In the genomic region with DNA sequence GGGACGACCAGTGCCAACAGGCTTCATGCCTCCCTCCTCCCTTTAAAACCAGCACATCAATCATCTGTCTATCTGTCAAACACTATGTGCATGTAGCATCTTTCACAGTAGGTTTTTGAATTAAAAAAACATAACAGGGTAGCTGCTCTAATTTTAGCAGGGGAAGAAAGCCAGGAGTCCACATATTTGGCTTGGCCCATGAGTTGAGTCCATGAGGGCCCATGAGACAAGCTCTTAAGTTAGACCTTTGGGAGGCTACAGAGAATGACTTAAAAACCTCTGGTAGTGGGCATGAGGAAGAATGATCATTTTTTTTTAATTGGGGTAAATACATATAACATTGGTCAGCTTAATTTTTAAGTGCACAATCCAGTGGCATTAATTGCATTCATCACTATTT, we compare ENCODE assay signal across 16 cellular contexts.
DNase-seq lines count a peak whose midpoint lies in the region; ATAC-seq and TF ChIP-seq lines count a peak whose summit lies in the region.
"Had no signal": no experiment of that assay in that cellular context is flagged by ENCODE, and none has a peak within 500 bp of the region (broad histone marks: within the 10 kb centered on the region; RNA-seq: fewer than 3 reads in every experiment).

No MANE protein-coding gene starts in this region.

- H3K27me3 Mint-ChIP-seq in CD4-positive, alpha-beta T cell, result no peaks in the 10 kb centered on the region
- no peaks in the 10 kb centered on the region for H3K27me3 Mint-ChIP-seq in CD8-positive, alpha-beta T cell (ENCODE audit: low read depth)
- no peaks in the 10 kb centered on the region for H3K27me3 Mint-ChIP-seq in central memory CD8-positive, alpha-beta T cell

- intact Hi-C loops in CD4-positive, alpha-beta T cell (cut with DNase I, micrococcal nuclease), result loop anchor here (5.0 to 10.0 kb wide), 3 partner anchors 258 to 905 kb away; no protein-coding TSS in a partner anchor
- intact Hi-C loops in CD8-positive, alpha-beta T cell (cut with DNase I, micrococcal nuclease), result loop anchor here (1.0 to 5.0 kb wide), 3 partner anchors 23 to 217 kb away; no protein-coding TSS in a partner anchor

- H3K27me3 ChIP-seq in CD4-positive, alpha-beta T cell (ENCODE audit: control insufficient read depth, insufficient read depth, low read length), result no peaks in the 10 kb centered on the region
- H3K27me3 ChIP-seq in CD8-positive, alpha-beta T cell (ENCODE audit: insufficient read depth, low read length), result no peaks in the 10 kb centered on the region
- H3K27me3 ChIP-seq in Karpas-422 (ENCODE audit: low read length) (no peaks in the 10 kb centered on the region), brain microvascular endothelial cell (replicated peaks) (no peaks in the 10 kb centered on the region)
- H3K27me3 ChIP-seq: BLaER1 treated with 17β-estradiol and CSF1 and Interleukin-3, amounts not matched to agents 10 nM and 100 nM had no signal

- no peaks in the 10 kb centered on the region for H3K9me3 Mint-ChIP-seq in CD4-positive, alpha-beta T cell
- H3K9me3 Mint-ChIP-seq in CD8-positive, alpha-beta T cell, result no peaks in the 10 kb centered on the region
- no peaks in the 10 kb centered on the region for H3K9me3 Mint-ChIP-seq in central memory CD8-positive, alpha-beta T cell
- H3K9me3 Mint-ChIP-seq in stimulated activated effector memory CD8-positive, alpha-beta T cell treated with anti-CD3 and anti-CD28 coated beads, Interleukin-12 subunit alpha, Interleukin-12 subunit beta, amount 100 ng/mL, for 72 hours, result no peaks in the 10 kb centered on the region

- no peaks in the 10 kb centered on the region for H3K79me2 ChIP-seq in Karpas-422 (ENCODE audit: low read length)

- POLR2A ChIA-PET in CD4-positive, alpha-beta T cell (lab: Charles Lee), result no interaction called here
- POLR2A ChIA-PET in CD8-positive, alpha-beta T cell (lab: Charles Lee), result interaction anchor here (1.0 kb wide), 1 partner anchor 45 kb away, joined by 3 read pairs; no protein-coding TSS in a partner anchor

- no peak for TF ChIP-seq CTCF in CD4-positive, alpha-beta T cell (IDR thresholded peaks at IDR 0.05)
- no peak for TF ChIP-seq CTCF in CD8-positive, alpha-beta T cell (IDR thresholded peaks at IDR 0.05)
- no peak for TF ChIP-seq CTCF in brain microvascular endothelial cell (IDR thresholded peaks at IDR 0.05; ENCODE audit: low read depth, low read length, missing control alignments)

- peaks cover 9% of the 10 kb centered on the region for H3K36me3 ChIP-seq in CD8-positive, alpha-beta T cell (ENCODE audit: insufficient read depth, low read length)
- no peaks in the 10 kb centered on the region for H3K36me3 ChIP-seq in Karpas-422 (ENCODE audit: insufficient read depth, low read length)
- H3K36me3 ChIP-seq in brain microvascular endothelial cell (replicated peaks), result peaks cover 2% of the 10 kb centered on the region

- H3K4me1 ChIP-seq in CD8-positive, alpha-beta T cell (ENCODE audit: insufficient read depth, low read length), result no peaks in the 10 kb centered on the region
- no peaks in the 10 kb centered on the region for H3K4me1 ChIP-seq in Karpas-422 (ENCODE audit: low read length)

- DNase-seq in CD4-positive, alpha-beta T cell, result no peak
- no peak for DNase-seq in CD8-positive, alpha-beta T cell
- DNase-seq in central memory CD8-positive, alpha-beta T cell (ENCODE audit: low spot score in 2 of 2), result no peak
- DNase-seq in stimulated activated effector memory CD8-positive, alpha-beta T cell treated with anti-CD3 and anti-CD28 coated beads, Interleukin-12 subunit alpha, Interleukin-12 subunit beta, amount 100 ng/mL, for 72 hours (ENCODE audit: low spot score in 2 of 2), result no peak
- no peak for DNase-seq in Karpas-422
- DNase-seq in brain microvascular endothelial cell, result no peak
- DNase-seq: Calu3, Kasumi-1, NCI-H1930, NCI-H2171 treated with DMSO at 0.1 percent for 48 hours, NCI-H774, SHP77 treated with DMSO at 0.1 percent for 48 hours had no signal

- H3K9me2 ChIP-seq in Karpas-422 (replicated peaks; ENCODE audit: insufficient read depth, low read length), result no peaks in the 10 kb centered on the region

- H3K9ac ChIP-seq in Karpas-422 (ENCODE audit: low read length), result no peak overlapping the region
- H3K9ac ChIP-seq: BLaER1 treated with 17β-estradiol and CSF1 and Interleukin-3, amounts not matched to agents 10 nM and 100 nM had no signal

- no peak overlapping the region for H2AFZ ChIP-seq in Karpas-422 (ENCODE audit: low read length)

- no peaks in the 10 kb centered on the region for H3K9me3 ChIP-seq in CD4-positive, alpha-beta T cell (ENCODE audit: control insufficient read depth, low read length)
- no peaks in the 10 kb centered on the region for H3K9me3 ChIP-seq in CD8-positive, alpha-beta T cell (ENCODE audit: low read length)
- no peaks in the 10 kb centered on the region for H3K9me3 ChIP-seq in Karpas-422 (ENCODE audit: low read length)
- H3K9me3 ChIP-seq: BLaER1 treated with 17β-estradiol and CSF1 and Interleukin-3, amounts not matched to agents 10 nM and 100 nM had no signal

- in situ Hi-C loops in brain microvascular endothelial cell (cut with HindIII; ENCODE audit: low pct_ligation_motif_present, low sequenced_read_pairs), result loop anchor here (25.0 kb wide), 1 partner anchor 368 kb away; no protein-coding TSS in a partner anchor

- peaks cover 85% of the 10 kb centered on the region for H3K36me3 Mint-ChIP-seq in CD4-positive, alpha-beta T cell (ENCODE audit: low read depth)
- peaks cover 75% of the 10 kb centered on the region for H3K36me3 Mint-ChIP-seq in CD8-positive, alpha-beta T cell
- peaks cover 48% of the 10 kb centered on the region for H3K36me3 Mint-ChIP-seq in central memory CD8-positive, alpha-beta T cell (ENCODE audit: insufficient read depth)
- peaks cover 75% of the 10 kb centered on the region for H3K36me3 Mint-ChIP-seq in stimulated activated effector memory CD8-positive, alpha-beta T cell treated with anti-CD3 and anti-CD28 coated beads, Interleukin-12 subunit alpha, Interleukin-12 subunit beta, amount 100 ng/mL, for 72 hours

- no peak for ATAC-seq in CD4-positive, alpha-beta T cell (ENCODE audit: poor library complexity)
- no peak for ATAC-seq in CD8-positive, alpha-beta T cell
- no peak for ATAC-seq in central memory CD8-positive, alpha-beta T cell (replicated peaks; ENCODE audit: extremely low read depth, poor library complexity, severe bottlenecking)
- ATAC-seq in stimulated activated effector memory CD8-positive, alpha-beta T cell treated with anti-CD3 and anti-CD28 coated beads, Interleukin-12 subunit alpha, Interleukin-12 subunit beta, amount 100 ng/mL, for 72 hours, result no peak
- no peak for ATAC-seq in HG03571 (IDR thresholded peaks at IDR 0.05; ENCODE audit: unreplicated experiment)
- ATAC-seq: GM12878, Panc1 had no signal

- no peak overlapping the region for H3K4me3 Mint-ChIP-seq in CD4-positive, alpha-beta T cell
- H3K4me3 Mint-ChIP-seq in CD8-positive, alpha-beta T cell, result no peak overlapping the region
- no peak overlapping the region for H3K4me3 Mint-ChIP-seq in central memory CD8-positive, alpha-beta T cell
- no peak overlapping the region for H3K4me3 Mint-ChIP-seq in stimulated activated effector memory CD8-positive, alpha-beta T cell treated with anti-CD3 and anti-CD28 coated beads, Interleukin-12 subunit alpha, Interleukin-12 subunit beta, amount 100 ng/mL, for 72 hours

- H3K4me3 ChIP-seq in CD8-positive, alpha-beta T cell (ENCODE audit: low read depth, low read length), result no peak overlapping the region
- H3K4me3 ChIP-seq in Karpas-422 (ENCODE audit: low read length) (no peak overlapping the region), brain microvascular endothelial cell (ENCODE audit: low read depth, low read length) (no peak overlapping the region)
- H3K4me3 ChIP-seq: BLaER1 treated with 17β-estradiol and CSF1 and Interleukin-3, amounts not matched to agents 10 nM and 100 nM; GM12878 had no signal

- H3K27ac ChIP-seq in CD4-positive, alpha-beta T cell (ENCODE audit: low read depth, low read length), result no peak overlapping the region
- no peak overlapping the region for H3K27ac ChIP-seq in CD8-positive, alpha-beta T cell (ENCODE audit: low read depth, low read length)
- H3K27ac ChIP-seq in Karpas-422 (ENCODE audit: low read length) (no peak overlapping the region), brain microvascular endothelial cell (no peak overlapping the region)
- H3K27ac ChIP-seq: BLaER1 treated with 17β-estradiol and CSF1 and Interleukin-3, amounts not matched to agents 10 nM and 100 nM had no signal

- no peak overlapping the region for H3K4me2 ChIP-seq in Karpas-422 (ENCODE audit: low read depth, low read length, poor library complexity, severe bottlenecking)
- H3K4me2 ChIP-seq: BLaER1 treated with 17β-estradiol and CSF1 and Interleukin-3, amounts not matched to agents 10 nM and 100 nM had no signal

- CTCF ChIA-PET in CD4-positive, alpha-beta T cell (lab: Charles Lee), result interaction anchor here (1.3 to 3.4 kb wide), 3 partner anchors 11 to 905 kb away, joined by 3 to 16 read pairs (median 5); no protein-coding TSS in a partner anchor
- CTCF ChIA-PET in CD8-positive, alpha-beta T cell (lab: Charles Lee), result interaction anchor here (0.6 to 3.6 kb wide), 8 partner anchors 8 to 905 kb away, joined by 3 to 17 read pairs (median 4); no protein-coding TSS in a partner anchor

- no peaks in the 10 kb centered on the region for H3K4me1 Mint-ChIP-seq in CD4-positive, alpha-beta T cell (ENCODE audit: low read depth)
- H3K4me1 Mint-ChIP-seq in CD8-positive, alpha-beta T cell (ENCODE audit: low read depth), result peaks cover 3% of the 10 kb centered on the region
- H3K4me1 Mint-ChIP-seq in central memory CD8-positive, alpha-beta T cell, result peaks cover 17% of the 10 kb centered on the region
- peaks cover 16% of the 10 kb centered on the region for H3K4me1 Mint-ChIP-seq in stimulated activated effector memory CD8-positive, alpha-beta T cell treated with anti-CD3 and anti-CD28 coated beads, Interleukin-12 subunit alpha, Interleukin-12 subunit beta, amount 100 ng/mL, for 72 hours

- no peaks in the 10 kb centered on the region for H4K20me1 ChIP-seq in Karpas-422 (ENCODE audit: insufficient read depth, low read depth, low read length)

- H3K27ac Mint-ChIP-seq in CD4-positive, alpha-beta T cell, result peak overlapping the region; percentile 0
- peak overlapping the region; percentile 20 for H3K27ac Mint-ChIP-seq in CD8-positive, alpha-beta T cell
- H3K27ac Mint-ChIP-seq in central memory CD8-positive, alpha-beta T cell (ENCODE audit: low read depth), result peak overlapping the region; percentile 16
- H3K27ac Mint-ChIP-seq in stimulated activated effector memory CD8-positive, alpha-beta T cell treated with anti-CD3 and anti-CD28 coated beads, Interleukin-12 subunit alpha, Interleukin-12 subunit beta, amount 100 ng/mL, for 72 hours, result peak overlapping the region; percentile 78

Comparison
In these comparisons a context has a peak if more than half of its experiments do, and no peak if none do; other contexts are left out.
1. H3K27ac Mint-ChIP-seq: peak in every context shown above with its lines; median percentile 78 in stimulated activated effector memory CD8-positive, alpha-beta T cell treated with anti-CD3 and anti-CD28 coated beads, Interleukin-12 subunit alpha, Interleukin-12 subunit beta, amount 100 ng/mL, for 72 hours; 20 in CD8-positive, alpha-beta T cell; 16 in central memory CD8-positive, alpha-beta T cell; 0 in CD4-positive, alpha-beta T cell.